9 cellular contexts compared by ENCODE assay signal in genomic region chr17:17820046-17820445, GRCh38. TPM values are rescaled to one million over a fixed set of nuclear protein-coding genes. Genes with fewer than 3 reads are reported as not detected.
DNase-seq lines count a peak whose midpoint lies in the region; ATAC-seq and TF ChIP-seq lines count a peak whose summit lies in the region.
"Had no signal": no experiment of that assay in that cellular context is flagged by ENCODE, and none has a peak within 500 bp of the region (broad histone marks: within the 10 kb centered on the region; RNA-seq: fewer than 3 reads in every experiment).

No MANE protein-coding gene starts in this region.

- H3K9me3 Mint-ChIP-seq in activated CD4-positive, alpha-beta T cell treated with anti-CD3 and anti-CD28 coated beads for 36 hours (ENCODE audit: low read depth): no peaks in the 10 kb centered on the region
- H3K9me3 Mint-ChIP-seq in central memory CD8-positive, alpha-beta T cell: no peaks in the 10 kb centered on the region
- H3K9me3 Mint-ChIP-seq in stimulated activated effector memory CD8-positive, alpha-beta T cell treated with anti-CD3 and anti-CD28 coated beads, Interleukin-12 subunit alpha, Interleukin-12 subunit beta, amount 100 ng/mL, for 72 hours: no peaks in the 10 kb centered on the region

- no peak for TF ChIP-seq CTCF in Peyer's patch (IDR thresholded peaks at IDR 0.05)

- no peaks in the 10 kb centered on the region for H3K9me3 ChIP-seq in Peyer's patch
- H3K9me3 ChIP-seq: testis had no signal

- intact Hi-C loops in activated CD4-positive, alpha-beta T cell treated with anti-CD3 and anti-CD28 coated beads for 36 hours (cut with DNase I, micrococcal nuclease): loop anchor here (5.0 kb wide), 2 partner anchors 68 to 362 kb away; partner anchors contain the start of gene ALKBH5 (in 1 of the 2)

- CTCF ChIA-PET in activated CD4-positive, alpha-beta T cell treated with anti-CD3 and anti-CD28 coated beads for 36 hours (lab: Charles Lee): interaction anchor here (0.6 to 1.7 kb wide), 6 partner anchors 13 to 41 kb away, joined by 3 to 6 read pairs (median 4); partner anchors contain the start of gene SREBF1

- H3K4me1 Mint-ChIP-seq in activated CD4-positive, alpha-beta T cell treated with anti-CD3 and anti-CD28 coated beads for 36 hours: peaks cover 62% of the 10 kb centered on the region
- peaks cover 38% of the 10 kb centered on the region for H3K4me1 Mint-ChIP-seq in central memory CD8-positive, alpha-beta T cell
- H3K4me1 Mint-ChIP-seq in stimulated activated effector memory CD8-positive, alpha-beta T cell treated with anti-CD3 and anti-CD28 coated beads, Interleukin-12 subunit alpha, Interleukin-12 subunit beta, amount 100 ng/mL, for 72 hours: peaks cover 55% of the 10 kb centered on the region

- peaks cover 49% of the 10 kb centered on the region for H3K36me3 Mint-ChIP-seq in activated CD4-positive, alpha-beta T cell treated with anti-CD3 and anti-CD28 coated beads for 36 hours (ENCODE audit: low read depth)
- H3K36me3 Mint-ChIP-seq in central memory CD8-positive, alpha-beta T cell (ENCODE audit: insufficient read depth): peaks cover 29% of the 10 kb centered on the region
- peaks cover 42% of the 10 kb centered on the region for H3K36me3 Mint-ChIP-seq in stimulated activated effector memory CD8-positive, alpha-beta T cell treated with anti-CD3 and anti-CD28 coated beads, Interleukin-12 subunit alpha, Interleukin-12 subunit beta, amount 100 ng/mL, for 72 hours

- H3K27me3 Mint-ChIP-seq in activated CD4-positive, alpha-beta T cell treated with anti-CD3 and anti-CD28 coated beads for 36 hours: no peaks in the 10 kb centered on the region
- H3K27me3 Mint-ChIP-seq in central memory CD8-positive, alpha-beta T cell: no peaks in the 10 kb centered on the region

- H3K4me3 ChIP-seq in Peyer's patch: no peak overlapping the region
- H3K4me3 ChIP-seq: testis had no signal

- H3K4me1 ChIP-seq in Peyer's patch: peaks cover 12 to 71% (median 22%) of the 10 kb centered on the region in 4 donors

- H3K36me3 ChIP-seq in Peyer's patch: peaks cover 0 to 51% (median 0%) of the 10 kb centered on the region in 3 donors

- H3K4me3 Mint-ChIP-seq in activated CD4-positive, alpha-beta T cell treated with anti-CD3 and anti-CD28 coated beads for 36 hours: no peak overlapping the region
- no peak overlapping the region for H3K4me3 Mint-ChIP-seq in central memory CD8-positive, alpha-beta T cell
- peak overlapping the region; percentile 48 for H3K4me3 Mint-ChIP-seq in stimulated activated effector memory CD8-positive, alpha-beta T cell treated with anti-CD3 and anti-CD28 coated beads, Interleukin-12 subunit alpha, Interleukin-12 subunit beta, amount 100 ng/mL, for 72 hours

- H3K27ac ChIP-seq in Peyer's patch: peak overlapping the region in 3 of 4 donors; percentile 19 to 29 (median 25)
- H3K27ac ChIP-seq: testis had no signal

- DNase-seq in activated CD4-positive, alpha-beta T cell treated with anti-CD3 and anti-CD28 coated beads for 36 hours: no peak
- no peak for DNase-seq in activated CD4-positive, alpha-beta T cell treated with anti-CD3 and anti-CD28 coated beads, Interleukin-2, amount 50 U/mL, for 1 hour
- DNase-seq in Peyer's patch (no peak), NCI-H1092 treated with DMSO at 0.1 percent for 48 hours (lab: John Stamatoyannopoulos, UW) (no peak), glomerular visceral epithelial cell (ENCODE audit: extremely low spot score) (no peak)
- DNase-seq in central memory CD8-positive, alpha-beta T cell (ENCODE audit: low spot score in 2 of 2): no peak
- DNase-seq in stimulated activated effector memory CD8-positive, alpha-beta T cell treated with anti-CD3 and anti-CD28 coated beads, Interleukin-12 subunit alpha, Interleukin-12 subunit beta, amount 100 ng/mL, for 72 hours (ENCODE audit: low spot score in 2 of 2): no peak

- ATAC-seq in activated CD4-positive, alpha-beta T cell treated with anti-CD3 and anti-CD28 coated beads for 36 hours: no peak
- ATAC-seq in central memory CD8-positive, alpha-beta T cell (replicated peaks; ENCODE audit: extremely low read depth, poor library complexity, severe bottlenecking): no peak
- no peak for ATAC-seq in stimulated activated effector memory CD8-positive, alpha-beta T cell treated with anti-CD3 and anti-CD28 coated beads, Interleukin-12 subunit alpha, Interleukin-12 subunit beta, amount 100 ng/mL, for 72 hours
- ATAC-seq in GM18873 (IDR thresholded peaks at IDR 0.05; ENCODE audit: low FRiP score, unreplicated experiment): no peak

- H3K27me3 ChIP-seq in Peyer's patch: no peaks in the 10 kb centered on the region
- H3K27me3 ChIP-seq: testis had no signal

- peak overlapping the region; percentile 31 for H3K27ac Mint-ChIP-seq in activated CD4-positive, alpha-beta T cell treated with anti-CD3 and anti-CD28 coated beads for 36 hours
- peak overlapping the region; percentile 86 for H3K27ac Mint-ChIP-seq in central memory CD8-positive, alpha-beta T cell (ENCODE audit: low read depth)
- H3K27ac Mint-ChIP-seq in stimulated activated effector memory CD8-positive, alpha-beta T cell treated with anti-CD3 and anti-CD28 coated beads, Interleukin-12 subunit alpha, Interleukin-12 subunit beta, amount 100 ng/mL, for 72 hours: peak overlapping the region; percentile 81

- TF ChIP-seq POLR2A in Peyer's patch (IDR thresholded peaks at IDR 0.05): no peak

- POLR2A ChIA-PET in activated CD4-positive, alpha-beta T cell treated with anti-CD3 and anti-CD28 coated beads for 36 hours (lab: Charles Lee): interaction anchor here (1.1 to 2.1 kb wide), 2 partner anchors 16 to 19 kb away, joined by 3 to 10 read pairs; partner anchors contain the start of gene SREBF1

RNA-seq across cellular contexts. Expression of gene SREBF1, which starts 16.7 kb away (rescaled TPM):
- 10 to 100 TPM; 87.6 to 97.2 TPM for total RNA-seq in activated CD4-positive, alpha-beta T cell treated with anti-CD3 and anti-CD28 coated beads for 36 hours
- total RNA-seq in Peyer's patch: 100 to 1,000 TPM; 118 to 226 (median 185) TPM

Comparison
In these comparisons a context has a peak if more than half of its experiments do, and no peak if none do; other contexts are left out.
1. H3K27ac Mint-ChIP-seq: peak in every context shown above with its lines; median percentile 86 in central memory CD8-positive, alpha-beta T cell; 81 in stimulated activated effector memory CD8-positive, alpha-beta T cell treated with anti-CD3 and anti-CD28 coated beads, Interleukin-12 subunit alpha, Interleukin-12 subunit beta, amount 100 ng/mL, for 72 hours; 31 in activated CD4-positive, alpha-beta T cell treated with anti-CD3 and anti-CD28 coated beads for 36 hours.